Comparison of ENCODE assay signal across 1 cellular context in the genomic region with DNA sequence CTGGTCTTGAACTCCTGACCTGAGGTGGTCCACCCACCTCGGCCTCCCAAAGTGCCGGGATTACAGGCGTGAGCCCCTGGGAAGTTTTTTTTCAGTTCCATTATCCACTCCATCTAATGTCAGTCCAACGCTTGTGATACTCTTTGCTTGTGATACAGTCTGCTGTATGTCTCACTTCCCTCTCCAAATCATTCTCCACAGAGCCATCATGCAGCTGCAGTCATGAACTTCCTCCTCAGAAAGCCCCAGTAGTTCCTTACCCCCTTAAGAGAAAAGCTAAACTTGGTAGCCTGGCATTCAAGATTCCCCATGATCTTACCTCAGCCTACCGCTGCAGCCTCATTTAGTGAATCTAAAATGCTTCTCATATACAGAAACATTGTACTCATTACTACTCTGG.
TF ChIP-seq lines count a peak whose summit lies in the region.

No MANE protein-coding gene starts in this region.

TF ChIP-seq in K562, 482 proteins besides CTCF, POLR2A, EP300 and RAD21:
- TF ChIP-seq, protein P1, sequence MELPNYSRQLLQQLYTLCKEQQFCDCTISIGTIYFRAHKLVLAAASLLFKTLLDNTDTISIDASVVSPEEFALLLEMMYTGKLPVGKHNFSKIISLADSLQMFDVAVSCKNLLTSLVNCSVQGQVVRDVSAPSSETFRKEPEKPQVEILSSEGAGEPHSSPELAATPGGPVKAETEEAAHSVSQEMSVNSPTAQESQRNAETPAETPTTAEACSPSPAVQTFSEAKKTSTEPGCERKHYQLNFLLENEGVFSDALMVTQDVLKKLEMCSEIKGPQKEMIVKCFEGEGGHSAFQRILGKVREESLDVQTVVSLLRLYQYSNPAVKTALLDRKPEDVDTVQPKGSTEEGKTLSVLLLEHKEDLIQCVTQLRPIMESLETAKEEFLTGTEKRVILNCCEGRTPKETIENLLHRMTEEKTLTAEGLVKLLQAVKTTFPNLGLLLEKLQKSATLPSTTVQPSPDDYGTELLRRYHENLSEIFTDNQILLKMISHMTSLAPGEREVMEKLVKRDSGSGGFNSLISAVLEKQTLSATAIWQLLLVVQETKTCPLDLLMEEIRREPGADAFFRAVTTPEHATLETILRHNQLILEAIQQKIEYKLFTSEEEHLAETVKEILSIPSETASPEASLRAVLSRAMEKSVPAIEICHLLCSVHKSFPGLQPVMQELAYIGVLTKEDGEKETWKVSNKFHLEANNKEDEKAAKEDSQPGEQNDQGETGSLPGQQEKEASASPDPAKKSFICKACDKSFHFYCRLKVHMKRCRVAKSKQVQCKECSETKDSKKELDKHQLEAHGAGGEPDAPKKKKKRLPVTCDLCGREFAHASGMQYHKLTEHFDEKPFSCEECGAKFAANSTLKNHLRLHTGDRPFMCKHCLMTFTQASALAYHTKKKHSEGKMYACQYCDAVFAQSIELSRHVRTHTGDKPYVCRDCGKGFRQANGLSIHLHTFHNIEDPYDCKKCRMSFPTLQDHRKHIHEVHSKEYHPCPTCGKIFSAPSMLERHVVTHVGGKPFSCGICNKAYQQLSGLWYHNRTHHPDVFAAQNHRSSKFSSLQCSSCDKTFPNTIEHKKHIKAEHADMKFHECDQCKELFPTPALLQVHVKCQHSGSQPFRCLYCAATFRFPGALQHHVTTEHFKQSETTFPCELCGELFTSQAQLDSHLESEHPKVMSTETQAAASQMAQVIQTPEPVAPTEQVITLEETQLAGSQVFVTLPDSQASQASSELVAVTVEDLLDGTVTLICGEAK (IDR thresholded peaks at IDR 0.05): no peak
- TF ChIP-seq, protein P1 (CRISPR knock-in tag; IDR thresholded peaks at IDR 0.05): no peak
- TF ChIP-seq, protein P2, sequence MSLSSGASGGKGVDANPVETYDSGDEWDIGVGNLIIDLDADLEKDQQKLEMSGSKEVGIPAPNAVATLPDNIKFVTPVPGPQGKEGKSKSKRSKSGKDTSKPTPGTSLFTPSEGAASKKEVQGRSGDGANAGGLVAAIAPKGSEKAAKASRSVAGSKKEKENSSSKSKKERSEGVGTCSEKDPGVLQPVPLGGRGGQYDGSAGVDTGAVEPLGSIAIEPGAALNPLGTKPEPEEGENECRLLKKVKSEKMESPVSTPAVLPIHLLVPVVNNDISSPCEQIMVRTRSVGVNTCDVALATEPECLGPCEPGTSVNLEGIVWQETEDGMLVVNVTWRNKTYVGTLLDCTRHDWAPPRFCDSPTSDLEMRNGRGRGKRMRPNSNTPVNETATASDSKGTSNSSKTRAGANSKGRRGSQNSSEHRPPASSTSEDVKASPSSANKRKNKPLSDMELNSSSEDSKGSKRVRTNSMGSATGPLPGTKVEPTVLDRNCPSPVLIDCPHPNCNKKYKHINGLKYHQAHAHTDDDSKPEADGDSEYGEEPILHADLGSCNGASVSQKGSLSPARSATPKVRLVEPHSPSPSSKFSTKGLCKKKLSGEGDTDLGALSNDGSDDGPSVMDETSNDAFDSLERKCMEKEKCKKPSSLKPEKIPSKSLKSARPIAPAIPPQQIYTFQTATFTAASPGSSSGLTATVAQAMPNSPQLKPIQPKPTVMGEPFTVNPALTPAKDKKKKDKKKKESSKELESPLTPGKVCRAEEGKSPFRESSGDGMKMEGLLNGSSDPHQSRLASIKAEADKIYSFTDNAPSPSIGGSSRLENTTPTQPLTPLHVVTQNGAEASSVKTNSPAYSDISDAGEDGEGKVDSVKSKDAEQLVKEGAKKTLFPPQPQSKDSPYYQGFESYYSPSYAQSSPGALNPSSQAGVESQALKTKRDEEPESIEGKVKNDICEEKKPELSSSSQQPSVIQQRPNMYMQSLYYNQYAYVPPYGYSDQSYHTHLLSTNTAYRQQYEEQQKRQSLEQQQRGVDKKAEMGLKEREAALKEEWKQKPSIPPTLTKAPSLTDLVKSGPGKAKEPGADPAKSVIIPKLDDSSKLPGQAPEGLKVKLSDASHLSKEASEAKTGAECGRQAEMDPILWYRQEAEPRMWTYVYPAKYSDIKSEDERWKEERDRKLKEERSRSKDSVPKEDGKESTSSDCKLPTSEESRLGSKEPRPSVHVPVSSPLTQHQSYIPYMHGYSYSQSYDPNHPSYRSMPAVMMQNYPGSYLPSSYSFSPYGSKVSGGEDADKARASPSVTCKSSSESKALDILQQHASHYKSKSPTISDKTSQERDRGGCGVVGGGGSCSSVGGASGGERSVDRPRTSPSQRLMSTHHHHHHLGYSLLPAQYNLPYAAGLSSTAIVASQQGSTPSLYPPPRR (CRISPR knock-in tag; IDR thresholded peaks at IDR 0.05; ENCODE audit: borderline replicate concordance): no peak
- no peak for TF ChIP-seq SMAD3 (CRISPR knock-in tag; conservative IDR thresholded peaks at IDR 0.05)
- TF ChIP-seq, protein P3, sequence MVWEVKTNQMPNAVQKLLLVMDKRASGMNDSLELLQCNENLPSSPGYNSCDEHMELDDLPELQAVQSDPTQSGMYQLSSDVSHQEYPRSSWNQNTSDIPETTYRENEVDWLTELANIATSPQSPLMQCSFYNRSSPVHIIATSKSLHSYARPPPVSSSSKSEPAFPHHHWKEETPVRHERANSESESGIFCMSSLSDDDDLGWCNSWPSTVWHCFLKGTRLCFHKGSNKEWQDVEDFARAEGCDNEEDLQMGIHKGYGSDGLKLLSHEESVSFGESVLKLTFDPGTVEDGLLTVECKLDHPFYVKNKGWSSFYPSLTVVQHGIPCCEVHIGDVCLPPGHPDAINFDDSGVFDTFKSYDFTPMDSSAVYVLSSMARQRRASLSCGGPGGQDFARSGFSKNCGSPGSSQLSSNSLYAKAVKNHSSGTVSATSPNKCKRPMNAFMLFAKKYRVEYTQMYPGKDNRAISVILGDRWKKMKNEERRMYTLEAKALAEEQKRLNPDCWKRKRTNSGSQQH (CRISPR knock-in tag; IDR thresholded peaks at IDR 0.05): no peak
- TF ChIP-seq RBFOX2 (IDR thresholded peaks at IDR 0.05; ENCODE audit: low read depth, low read length): no peak
- TF ChIP-seq ZNF232 (CRISPR knock-in tag; IDR thresholded peaks at IDR 0.05): no peak
- no peak for TF ChIP-seq ZNF830 (CRISPR knock-in tag; IDR thresholded peaks at IDR 0.05)
- TF ChIP-seq, protein P4, sequence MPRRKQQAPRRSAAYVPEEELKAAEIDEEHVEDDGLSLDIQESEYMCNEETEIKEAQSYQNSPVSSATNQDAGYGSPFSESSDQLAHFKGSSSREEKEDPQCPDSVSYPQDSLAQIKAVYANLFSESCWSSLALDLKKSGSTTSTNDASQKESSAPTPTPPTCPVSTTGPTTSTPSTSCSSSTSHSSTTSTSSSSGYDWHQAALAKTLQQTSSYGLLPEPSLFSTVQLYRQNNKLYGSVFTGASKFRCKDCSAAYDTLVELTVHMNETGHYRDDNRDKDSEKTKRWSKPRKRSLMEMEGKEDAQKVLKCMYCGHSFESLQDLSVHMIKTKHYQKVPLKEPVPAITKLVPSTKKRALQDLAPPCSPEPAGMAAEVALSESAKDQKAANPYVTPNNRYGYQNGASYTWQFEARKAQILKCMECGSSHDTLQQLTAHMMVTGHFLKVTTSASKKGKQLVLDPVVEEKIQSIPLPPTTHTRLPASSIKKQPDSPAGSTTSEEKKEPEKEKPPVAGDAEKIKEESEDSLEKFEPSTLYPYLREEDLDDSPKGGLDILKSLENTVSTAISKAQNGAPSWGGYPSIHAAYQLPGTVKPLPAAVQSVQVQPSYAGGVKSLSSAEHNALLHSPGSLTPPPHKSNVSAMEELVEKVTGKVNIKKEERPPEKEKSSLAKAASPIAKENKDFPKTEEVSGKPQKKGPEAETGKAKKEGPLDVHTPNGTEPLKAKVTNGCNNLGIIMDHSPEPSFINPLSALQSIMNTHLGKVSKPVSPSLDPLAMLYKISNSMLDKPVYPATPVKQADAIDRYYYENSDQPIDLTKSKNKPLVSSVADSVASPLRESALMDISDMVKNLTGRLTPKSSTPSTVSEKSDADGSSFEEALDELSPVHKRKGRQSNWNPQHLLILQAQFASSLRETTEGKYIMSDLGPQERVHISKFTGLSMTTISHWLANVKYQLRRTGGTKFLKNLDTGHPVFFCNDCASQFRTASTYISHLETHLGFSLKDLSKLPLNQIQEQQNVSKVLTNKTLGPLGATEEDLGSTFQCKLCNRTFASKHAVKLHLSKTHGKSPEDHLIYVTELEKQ (CRISPR knock-in tag; IDR thresholded peaks at IDR 0.05): no peak
- no peak for TF ChIP-seq SPI1 (IDR thresholded peaks at IDR 0.05; ENCODE audit: borderline replicate concordance, low read depth, low read length)
- TF ChIP-seq SAFB2 (IDR thresholded peaks at IDR 0.05; ENCODE audit: borderline replicate concordance, low read depth, low read length, severe bottlenecking): no peak
- no peak for TF ChIP-seq ZFP30 (CRISPR knock-in tag; IDR thresholded peaks at IDR 0.05; ENCODE audit: borderline replicate concordance)
- TF ChIP-seq, protein P5, sequence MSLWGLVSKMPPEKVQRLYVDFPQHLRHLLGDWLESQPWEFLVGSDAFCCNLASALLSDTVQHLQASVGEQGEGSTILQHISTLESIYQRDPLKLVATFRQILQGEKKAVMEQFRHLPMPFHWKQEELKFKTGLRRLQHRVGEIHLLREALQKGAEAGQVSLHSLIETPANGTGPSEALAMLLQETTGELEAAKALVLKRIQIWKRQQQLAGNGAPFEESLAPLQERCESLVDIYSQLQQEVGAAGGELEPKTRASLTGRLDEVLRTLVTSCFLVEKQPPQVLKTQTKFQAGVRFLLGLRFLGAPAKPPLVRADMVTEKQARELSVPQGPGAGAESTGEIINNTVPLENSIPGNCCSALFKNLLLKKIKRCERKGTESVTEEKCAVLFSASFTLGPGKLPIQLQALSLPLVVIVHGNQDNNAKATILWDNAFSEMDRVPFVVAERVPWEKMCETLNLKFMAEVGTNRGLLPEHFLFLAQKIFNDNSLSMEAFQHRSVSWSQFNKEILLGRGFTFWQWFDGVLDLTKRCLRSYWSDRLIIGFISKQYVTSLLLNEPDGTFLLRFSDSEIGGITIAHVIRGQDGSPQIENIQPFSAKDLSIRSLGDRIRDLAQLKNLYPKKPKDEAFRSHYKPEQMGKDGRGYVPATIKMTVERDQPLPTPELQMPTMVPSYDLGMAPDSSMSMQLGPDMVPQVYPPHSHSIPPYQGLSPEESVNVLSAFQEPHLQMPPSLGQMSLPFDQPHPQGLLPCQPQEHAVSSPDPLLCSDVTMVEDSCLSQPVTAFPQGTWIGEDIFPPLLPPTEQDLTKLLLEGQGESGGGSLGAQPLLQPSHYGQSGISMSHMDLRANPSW (CRISPR knock-in tag; IDR thresholded peaks at IDR 0.05): no peak
- TF ChIP-seq RBM22 (IDR thresholded peaks at IDR 0.05; ENCODE audit: low read depth, low read length, poor library complexity, severe bottlenecking): no peak
- no peak for TF ChIP-seq SMC3 (conservative IDR thresholded peaks at IDR 0.05; ENCODE audit: insufficient read depth, low read depth, low read length)
- TF ChIP-seq NUFIP1 (IDR thresholded peaks at IDR 0.05; ENCODE audit: partially characterized antibody): no peak
- TF ChIP-seq CHCHD3 (CRISPR knock-in tag; IDR thresholded peaks at IDR 0.05): no peak
- no peak for TF ChIP-seq ZBTB8A (IDR thresholded peaks at IDR 0.05; ENCODE audit: partially characterized antibody)
- TF ChIP-seq KAT7 (CRISPR knock-in tag; IDR thresholded peaks at IDR 0.05; ENCODE audit: borderline replicate concordance): no peak
- TF ChIP-seq, protein P6, sequence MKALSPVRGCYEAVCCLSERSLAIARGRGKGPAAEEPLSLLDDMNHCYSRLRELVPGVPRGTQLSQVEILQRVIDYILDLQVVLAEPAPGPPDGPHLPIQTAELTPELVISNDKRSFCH (CRISPR knock-in tag; IDR thresholded peaks at IDR 0.05): no peak
- TF ChIP-seq, protein P6 (tag; IDR thresholded peaks at IDR 0.05): no peak
